13 cellular contexts compared by ENCODE assay signal in the genomic region with DNA sequence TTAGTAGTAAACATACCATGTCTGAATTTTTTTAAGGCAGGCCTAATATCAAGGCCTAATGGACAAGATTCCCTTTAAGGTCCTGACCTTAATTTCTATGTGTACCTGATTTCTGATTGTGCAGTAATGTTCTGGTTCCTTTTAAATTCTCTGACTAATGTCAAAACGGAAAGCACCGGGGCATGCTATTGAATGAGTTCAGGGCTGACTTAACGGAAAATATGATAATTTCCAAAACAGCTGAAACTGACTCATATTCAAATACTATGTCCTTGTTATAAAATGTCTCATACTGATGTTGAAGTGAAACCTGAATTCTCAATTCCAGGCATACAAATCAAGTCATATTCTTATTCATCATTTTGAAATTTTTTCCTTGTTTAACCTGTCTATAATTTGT. TPM values are rescaled to one million over a fixed set of nuclear protein-coding genes. Genes with fewer than 3 reads are reported as not detected.
DNase-seq lines count a peak whose midpoint lies in the region; ATAC-seq and TF ChIP-seq lines count a peak whose summit lies in the region.
"Had no signal": no experiment of that assay in that cellular context is flagged by ENCODE, and none has a peak within 500 bp of the region (broad histone marks: within the 10 kb centered on the region; RNA-seq: fewer than 3 reads in every experiment).

No MANE protein-coding gene starts in this region.

- no peaks in the 10 kb centered on the region for H3K27me3 ChIP-seq in osteoblast (ENCODE audit: insufficient read depth, low read length)
- H3K27me3 ChIP-seq in GM23338 (ENCODE audit: insufficient read depth), result no peaks in the 10 kb centered on the region

- peak; percentile 39 for ATAC-seq in activated CD8-positive, alpha-beta T cell treated with anti-CD3 and anti-CD28 coated beads for 36 hours
- ATAC-seq in activated CD8-positive, alpha-beta T cell treated with anti-CD3 and anti-CD28 coated beads, Interleukin-2, amount 10 ng/mL, durations not matched to agents 7 days and 5 days, result no peak
- ATAC-seq in HG02571 (IDR thresholded peaks at IDR 0.05; ENCODE audit: unreplicated experiment) (peak; percentile 74), GM23338 (no peak)
- ATAC-seq: A549, T-cell had no signal

- H3K36me3 Mint-ChIP-seq in activated CD8-positive, alpha-beta T cell treated with anti-CD3 and anti-CD28 coated beads for 36 hours (ENCODE audit: low read depth), result peaks cover 15% of the 10 kb centered on the region
- H3K36me3 Mint-ChIP-seq in activated CD8-positive, alpha-beta T cell treated with anti-CD3 and anti-CD28 coated beads, Interleukin-2, amount 10 ng/mL, durations not matched to agents 7 days and 5 days (ENCODE audit: low read depth), result peaks cover 14% of the 10 kb centered on the region
- H3K36me3 Mint-ChIP-seq in GM23338 (ENCODE audit: low read depth), result peaks cover 28% of the 10 kb centered on the region

- H3F3A ChIP-seq in GM23338 (replicated peaks; ENCODE audit: low read depth), result no peaks in the 10 kb centered on the region

- no peaks in the 10 kb centered on the region for H3K9me3 ChIP-seq in osteoblast (ENCODE audit: low read depth, low read length)
- H3K9me3 ChIP-seq: A549 had no signal

- no peak overlapping the region for H3K27ac Mint-ChIP-seq in activated CD8-positive, alpha-beta T cell treated with anti-CD3 and anti-CD28 coated beads for 36 hours
- no peak overlapping the region for H3K27ac Mint-ChIP-seq in activated CD8-positive, alpha-beta T cell treated with anti-CD3 and anti-CD28 coated beads, Interleukin-2, amount 10 ng/mL, durations not matched to agents 7 days and 5 days
- no peak overlapping the region for H3K27ac Mint-ChIP-seq in GM23338
- H3K27ac Mint-ChIP-seq: T-cell had no signal

- no peaks in the 10 kb centered on the region for H3K9me2 ChIP-seq in GM23338 (ENCODE audit: insufficient read depth)

- no peak overlapping the region for H3K4me3 ChIP-seq in osteoblast (ENCODE audit: insufficient read depth, low read length)
- no peak overlapping the region for H3K4me3 ChIP-seq in GM23338
- H3K4me3 ChIP-seq: A549 had no signal

- H3K27ac ChIP-seq in osteoblast (ENCODE audit: low read depth, low read length), result no peak overlapping the region
- no peak overlapping the region for H3K27ac ChIP-seq in GM23338 (ENCODE audit: low read depth)
- H3K27ac ChIP-seq: A549 had no signal

- peak; percentile 20 for DNase-seq in activated CD8-positive, alpha-beta T cell treated with anti-CD3 and anti-CD28 coated beads for 36 hours
- no peak for DNase-seq in activated CD8-positive, alpha-beta T cell treated with anti-CD3 and anti-CD28 coated beads, Interleukin-2, amount 10 ng/mL, durations not matched to agents 7 days and 5 days
- DNase-seq in HS-5 (ENCODE audit: low read depth) (peak; percentile 29), osteoblast (ENCODE audit: insufficient read length, low spot score, missing footprints) (peak; percentile 21), COLO829 (ENCODE audit: low spot score) (no peak), C1 segment of cervical spinal cord (lab: John Stamatoyannopoulos, UW) (no peak), GM23338 (ENCODE audit: low spot score) (no peak)
- DNase-seq: DMS53, HCEC 1CT, NCI-H1694, T-cell had no signal

- H3K27me3 Mint-ChIP-seq in activated CD8-positive, alpha-beta T cell treated with anti-CD3 and anti-CD28 coated beads for 36 hours, result no peaks in the 10 kb centered on the region
- no peaks in the 10 kb centered on the region for H3K27me3 Mint-ChIP-seq in activated CD8-positive, alpha-beta T cell treated with anti-CD3 and anti-CD28 coated beads, Interleukin-2, amount 10 ng/mL, durations not matched to agents 7 days and 5 days (ENCODE audit: low read depth)
- H3K27me3 Mint-ChIP-seq in GM23338 (ENCODE audit: insufficient read depth, low read depth, poor library complexity), result no peaks in the 10 kb centered on the region
- H3K27me3 Mint-ChIP-seq: T-cell had no signal

- H4K20me1 ChIP-seq in osteoblast (ENCODE audit: insufficient read depth, low read length) (no peaks in the 10 kb centered on the region), GM23338 (replicated peaks; ENCODE audit: insufficient read depth) (no peaks in the 10 kb centered on the region)

- H3K4me1 Mint-ChIP-seq in activated CD8-positive, alpha-beta T cell treated with anti-CD3 and anti-CD28 coated beads for 36 hours (ENCODE audit: low read depth), result peaks cover 5% of the 10 kb centered on the region
- H3K4me1 Mint-ChIP-seq in activated CD8-positive, alpha-beta T cell treated with anti-CD3 and anti-CD28 coated beads, Interleukin-2, amount 10 ng/mL, durations not matched to agents 7 days and 5 days (ENCODE audit: low read depth), result no peaks in the 10 kb centered on the region
- H3K4me1 Mint-ChIP-seq in GM23338, result no peaks in the 10 kb centered on the region

- H3K9me3 Mint-ChIP-seq in activated CD8-positive, alpha-beta T cell treated with anti-CD3 and anti-CD28 coated beads for 36 hours, result peaks cover 7% of the 10 kb centered on the region
- H3K9me3 Mint-ChIP-seq in activated CD8-positive, alpha-beta T cell treated with anti-CD3 and anti-CD28 coated beads, Interleukin-2, amount 10 ng/mL, durations not matched to agents 7 days and 5 days (ENCODE audit: insufficient read depth), result peaks cover 8% of the 10 kb centered on the region
- H3K9me3 Mint-ChIP-seq in GM23338, result peaks cover 21% of the 10 kb centered on the region

- H3K4me2 ChIP-seq in osteoblast (ENCODE audit: insufficient read depth, low read length) (no peak overlapping the region), GM23338 (no peak overlapping the region)
- H3K4me2 ChIP-seq: A549 had no signal

- TF ChIP-seq CTCF in activated CD8-positive, alpha-beta T cell treated with anti-CD3 and anti-CD28 coated beads for 36 hours (IDR thresholded peaks at IDR 0.05), result no peak
- TF ChIP-seq CTCF in osteoblast (IDR thresholded peaks at IDR 0.05; ENCODE audit: extremely low read depth, low read depth, low read length), result no peak
- no peak for TF ChIP-seq CTCF in GM23338 (conservative IDR thresholded peaks at IDR 0.05; ENCODE audit: low read depth in 2 of 2)

- H3K79me2 ChIP-seq in osteoblast (ENCODE audit: insufficient read depth, low read length) (peaks cover 6% of the 10 kb centered on the region), GM23338 (replicated peaks; ENCODE audit: insufficient read depth) (no peaks in the 10 kb centered on the region)

- H2AFZ ChIP-seq in osteoblast (ENCODE audit: low read length), result no peak overlapping the region
- no peak overlapping the region for H2AFZ ChIP-seq in GM23338

- POLR2A ChIA-PET in activated CD8-positive, alpha-beta T cell treated with anti-CD3 and anti-CD28 coated beads for 36 hours (lab: Charles Lee), result no interaction called here
- POLR2A ChIA-PET in activated CD8-positive, alpha-beta T cell treated with anti-CD3 and anti-CD28 coated beads, Interleukin-2, amount 10 ng/mL, durations not matched to agents 7 days and 5 days (lab: Charles Lee), result no interaction called here

- intact Hi-C loops in activated CD8-positive, alpha-beta T cell treated with anti-CD3 and anti-CD28 coated beads for 36 hours (cut with micrococcal nuclease), result no loop called here

- H3K36me3 ChIP-seq in osteoblast (ENCODE audit: insufficient read depth, low read length) (no peaks in the 10 kb centered on the region), GM23338 (ENCODE audit: insufficient read depth) (no peaks in the 10 kb centered on the region)

- no peaks in the 10 kb centered on the region for H3K4me1 ChIP-seq in osteoblast (ENCODE audit: insufficient read depth, low read length)
- no peaks in the 10 kb centered on the region for H3K4me1 ChIP-seq in GM23338 (ENCODE audit: insufficient read depth)
- H3K4me1 ChIP-seq: A549 had no signal

- H3K4me3 Mint-ChIP-seq in activated CD8-positive, alpha-beta T cell treated with anti-CD3 and anti-CD28 coated beads for 36 hours, result no peak overlapping the region
- H3K4me3 Mint-ChIP-seq in activated CD8-positive, alpha-beta T cell treated with anti-CD3 and anti-CD28 coated beads, Interleukin-2, amount 10 ng/mL, durations not matched to agents 7 days and 5 days, result no peak overlapping the region
- no peak overlapping the region for H3K4me3 Mint-ChIP-seq in GM23338
- H3K4me3 Mint-ChIP-seq: T-cell had no signal

- CTCF ChIA-PET in activated CD8-positive, alpha-beta T cell treated with anti-CD3 and anti-CD28 coated beads for 36 hours (lab: Charles Lee), result no interaction called here
- CTCF ChIA-PET in activated CD8-positive, alpha-beta T cell treated with anti-CD3 and anti-CD28 coated beads, Interleukin-2, amount 10 ng/mL, durations not matched to agents 7 days and 5 days (lab: Charles Lee), result no interaction called here

TF ChIP-seq in GM23338, 12 proteins besides CTCF, POLR2A, EP300 and RAD21 (continues in another document):
- TF ChIP-seq NANOG (IDR thresholded peaks at IDR 0.05; ENCODE audit: borderline replicate concordance), result no peak
- TF ChIP-seq CREB1 (CRISPR knock-in tag; IDR thresholded peaks at IDR 0.05; ENCODE audit: low read depth), result no peak

RNA-seq across cellular contexts. Expression of a gene that starts 6.7 kb away (rescaled TPM):
- under 1 TPM; 0.31 to 0.34 TPM for total RNA-seq in activated CD8-positive, alpha-beta T cell treated with anti-CD3 and anti-CD28 coated beads for 36 hours
- total RNA-seq in activated CD8-positive, alpha-beta T cell treated with anti-CD3 and anti-CD28 coated beads, Interleukin-2, amount 10 ng/mL, durations not matched to agents 7 days and 5 days, result 1 to 10 TPM in 1 of 2 experiments, under 1 TPM in 1; 0.73 to 1.1 TPM
- total RNA-seq in osteoblast, result 5.0 TPM in 1 of 2 replicates, not detected in the other
- 2.6 and 2.7 TPM in 2 replicates for total RNA-seq in GM23338 (2014; rRNA removed; shearing (Covaris generic))
- not detected in 2 replicates for polyA plus RNA-seq in GM23338 (2016; fragmentation: Nextera tagmentation; extraction: Ambion mirVana)
- polyA plus RNA-seq: A549 had no signal

RNA-seq across cellular contexts. Expression of a gene that starts 23.3 kb away (rescaled TPM):
- 1 to 10 TPM in 1 of 2 experiments, under 1 TPM in 1; 0.45 to 1.3 TPM for total RNA-seq in activated CD8-positive, alpha-beta T cell treated with anti-CD3 and anti-CD28 coated beads for 36 hours
- 1 to 10 TPM; 1.4 to 1.5 TPM for total RNA-seq in activated CD8-positive, alpha-beta T cell treated with anti-CD3 and anti-CD28 coated beads, Interleukin-2, amount 10 ng/mL, durations not matched to agents 7 days and 5 days
- total RNA-seq in osteoblast, result 3.5 and 5.4 TPM in 2 replicates
- 1.0 and 5.0 TPM in 2 replicates for total RNA-seq in GM23338 (2014; rRNA removed; shearing (Covaris generic))
- 0.45 and 0.49 TPM in 2 replicates for polyA plus RNA-seq in GM23338 (2016; fragmentation: Nextera tagmentation; extraction: Ambion mirVana)

RNA-seq across cellular contexts. Expression of a gene that starts 49.0 kb away (rescaled TPM):
- total RNA-seq in activated CD8-positive, alpha-beta T cell treated with anti-CD3 and anti-CD28 coated beads for 36 hours, result 1 to 10 TPM; 1.4 to 2.3 TPM
- total RNA-seq in activated CD8-positive, alpha-beta T cell treated with anti-CD3 and anti-CD28 coated beads, Interleukin-2, amount 10 ng/mL, durations not matched to agents 7 days and 5 days, result 1 to 10 TPM; 3.2 to 3.5 TPM
- total RNA-seq in osteoblast, result 8.3 and 9.7 TPM in 2 replicates
- 9.7 and 13.7 TPM in 2 replicates for total RNA-seq in GM23338 (2014; rRNA removed; shearing (Covaris generic))
- polyA plus RNA-seq in GM23338 (2016; fragmentation: Nextera tagmentation; extraction: Ambion mirVana), result 0.39 and 0.80 TPM in 2 replicates

RNA-seq across cellular contexts. Expression of a gene that starts 54.2 kb away (rescaled TPM):
- 1 to 10 TPM; 1.2 to 1.5 TPM for total RNA-seq in activated CD8-positive, alpha-beta T cell treated with anti-CD3 and anti-CD28 coated beads for 36 hours
- 1 to 10 TPM; 2.2 to 3.0 TPM for total RNA-seq in activated CD8-positive, alpha-beta T cell treated with anti-CD3 and anti-CD28 coated beads, Interleukin-2, amount 10 ng/mL, durations not matched to agents 7 days and 5 days
- total RNA-seq in osteoblast, result 7.2 and 9.7 TPM in 2 replicates
- total RNA-seq in GM23338 (2014; rRNA removed; shearing (Covaris generic)), result 6.1 and 12.9 TPM in 2 replicates
- polyA plus RNA-seq in GM23338 (2016; fragmentation: Nextera tagmentation; extraction: Ambion mirVana), result 0.21 TPM in 1 of 2 replicates, not detected in the other

Comparison
In these comparisons a context has a peak if more than half of its experiments do, and no peak if none do; other contexts are left out.
1. ATAC-seq: peak in activated CD8-positive, alpha-beta T cell treated with anti-CD3 and anti-CD28 coated beads for 36 hours (single experiment) and HG02571 (single experiment); none in activated CD8-positive, alpha-beta T cell treated with anti-CD3 and anti-CD28 coated beads, Interleukin-2, amount 10 ng/mL, durations not matched to agents 7 days and 5 days (single experiment) and GM23338 (single experiment).
2. DNase-seq: peak in activated CD8-positive, alpha-beta T cell treated with anti-CD3 and anti-CD28 coated beads for 36 hours (single experiment), HS-5 (single experiment) and osteoblast (single experiment); none in activated CD8-positive, alpha-beta T cell treated with anti-CD3 and anti-CD28 coated beads, Interleukin-2, amount 10 ng/mL, durations not matched to agents 7 days and 5 days (single experiment), COLO829 (single experiment), C1 segment of cervical spinal cord (0 of 14) and GM23338 (single experiment).